In genomic region chr15:43826029-43826507, GRCh38 we compare ENCODE assay signal across 8 cellular contexts. TPM values are rescaled to one million over a fixed set of nuclear protein-coding genes. Genes with fewer than 3 reads are reported as not detected.
DNase-seq lines count a peak whose midpoint lies in the region; ATAC-seq and TF ChIP-seq lines count a peak whose summit lies in the region.

No MANE protein-coding gene starts in this region.

- H3K27me3 Mint-ChIP-seq in activated naive CD4-positive, alpha-beta T cell treated with anti-CD3 and anti-CD28 coated beads for 36 hours (ENCODE audit: low read depth) = no peaks in the 10 kb centered on the region
- H3K27me3 Mint-ChIP-seq in activated naive CD8-positive, alpha-beta T cell treated with anti-CD3 and anti-CD28 coated beads, Interleukin-2, amount 50 U/mL, for 24 hours = no peaks in the 10 kb centered on the region
- H3K27me3 Mint-ChIP-seq in memory B cell (no peaks in the 10 kb centered on the region), type B pancreatic cell (no peaks in the 10 kb centered on the region)

- intact Hi-C loops in activated naive CD4-positive, alpha-beta T cell treated with anti-CD3 and anti-CD28 coated beads for 36 hours (cut with micrococcal nuclease) = loop anchor here (1.0 to 10.0 kb wide), 6 partner anchors 49 to 1579 kb away; partner anchors contain the start of genes B2M, EIF3J, FRMD5 and PATL2

- TF ChIP-seq CTCF in type B pancreatic cell (conservative IDR thresholded peaks at IDR 0.05) = no peak

- H3K4me1 Mint-ChIP-seq in activated naive CD4-positive, alpha-beta T cell treated with anti-CD3 and anti-CD28 coated beads for 36 hours (ENCODE audit: low read depth) = peaks cover 55% of the 10 kb centered on the region
- peaks cover 80% of the 10 kb centered on the region for H3K4me1 Mint-ChIP-seq in activated naive CD8-positive, alpha-beta T cell treated with anti-CD3 and anti-CD28 coated beads, Interleukin-2, amount 50 U/mL, for 24 hours
- H3K4me1 Mint-ChIP-seq in memory B cell (peaks cover 32% of the 10 kb centered on the region), type B pancreatic cell (ENCODE audit: unreplicated experiment) (peaks cover 24% of the 10 kb centered on the region)

- CTCF ChIA-PET in activated naive CD4-positive, alpha-beta T cell treated with anti-CD3 and anti-CD28 coated beads for 36 hours (lab: Charles Lee) = interaction anchor here (1.0 kb wide), 1 partner anchor 76 kb away, joined by 3 read pairs; no protein-coding TSS in a partner anchor

- peak overlapping the region; percentile 98 for H3K27ac Mint-ChIP-seq in activated naive CD4-positive, alpha-beta T cell treated with anti-CD3 and anti-CD28 coated beads for 36 hours
- peak overlapping the region; percentile 92 for H3K27ac Mint-ChIP-seq in activated naive CD8-positive, alpha-beta T cell treated with anti-CD3 and anti-CD28 coated beads, Interleukin-2, amount 50 U/mL, for 24 hours
- peak overlapping the region; percentile 38 for H3K27ac Mint-ChIP-seq in memory B cell
- H3K27ac Mint-ChIP-seq in type B pancreatic cell = peak overlapping the region; percentile 75

- H3K36me3 Mint-ChIP-seq in activated naive CD4-positive, alpha-beta T cell treated with anti-CD3 and anti-CD28 coated beads for 36 hours (ENCODE audit: low read depth) = peaks cover 37% of the 10 kb centered on the region
- H3K36me3 Mint-ChIP-seq in activated naive CD8-positive, alpha-beta T cell treated with anti-CD3 and anti-CD28 coated beads, Interleukin-2, amount 50 U/mL, for 24 hours (ENCODE audit: low read depth) = peaks cover 42% of the 10 kb centered on the region
- H3K36me3 Mint-ChIP-seq in memory B cell (peaks cover 2% of the 10 kb centered on the region), type B pancreatic cell (peaks cover 12% of the 10 kb centered on the region)

- no peak for ATAC-seq in activated naive CD8-positive, alpha-beta T cell treated with anti-CD3 and anti-CD28 coated beads, Interleukin-2, amount 50 U/mL, for 24 hours
- ATAC-seq in memory B cell (ENCODE audit: low read depth) = no peak

- peaks cover 2% of the 10 kb centered on the region for H3K9me3 Mint-ChIP-seq in activated naive CD4-positive, alpha-beta T cell treated with anti-CD3 and anti-CD28 coated beads for 36 hours
- H3K9me3 Mint-ChIP-seq in activated naive CD8-positive, alpha-beta T cell treated with anti-CD3 and anti-CD28 coated beads, Interleukin-2, amount 50 U/mL, for 24 hours = peaks cover 4% of the 10 kb centered on the region
- H3K9me3 Mint-ChIP-seq in memory B cell (no peaks in the 10 kb centered on the region), type B pancreatic cell (peaks cover 5% of the 10 kb centered on the region)

- no peak for DNase-seq in activated naive CD4-positive, alpha-beta T cell treated with anti-CD3 and anti-CD28 coated beads for 36 hours
- DNase-seq in activated naive CD4-positive, alpha-beta T cell (lab: John Stamatoyannopoulos, UW) = no peak
- DNase-seq in activated naive CD8-positive, alpha-beta T cell treated with anti-CD3 and anti-CD28 coated beads, Interleukin-2, amount 50 U/mL, for 24 hours = peak; percentile 14
- DNase-seq in memory B cell (ENCODE audit: low spot score in 2 of 2) (no peak), type B pancreatic cell (ENCODE audit: extremely low spot score, unreplicated experiment) (no peak), NCI-H748 (lab: John Stamatoyannopoulos, UW; ENCODE audit: unreplicated experiment) (no peak), DMS114 treated with DMSO at 0.1 percent for 48 hours (lab: John Stamatoyannopoulos, UW; ENCODE audit: unreplicated experiment) (no peak)
- no peak for DNase-seq in stimulated activated CD4-positive, alpha-beta T cell treated with anti-CD3 and anti-CD28 coated beads, Interleukin-2, amount 100 ng/mL, for 48 hours

- peak overlapping the region; percentile 95 for H3K4me3 Mint-ChIP-seq in activated naive CD4-positive, alpha-beta T cell treated with anti-CD3 and anti-CD28 coated beads for 36 hours
- H3K4me3 Mint-ChIP-seq in activated naive CD8-positive, alpha-beta T cell treated with anti-CD3 and anti-CD28 coated beads, Interleukin-2, amount 50 U/mL, for 24 hours = peak overlapping the region; percentile 91
- H3K4me3 Mint-ChIP-seq in memory B cell (peak overlapping the region; percentile 85), type B pancreatic cell (peak overlapping the region; percentile 88)

RNA-seq across cellular contexts. Expression of gene WDR76, which starts 0.7 kb away (rescaled TPM):
- 10 to 100 TPM; 82.4 to 94.0 TPM for total RNA-seq in activated naive CD4-positive, alpha-beta T cell treated with anti-CD3 and anti-CD28 coated beads for 36 hours
- 5.7 and 16.9 TPM in 2 replicates for total RNA-seq in type B pancreatic cell (ENCODE audit: low replicate concordance)

RNA-seq across cellular contexts. Expression of gene MFAP1, which starts 1.6 kb away (rescaled TPM):
- total RNA-seq in activated naive CD4-positive, alpha-beta T cell treated with anti-CD3 and anti-CD28 coated beads for 36 hours = 10 to 100 TPM; 28.5 to 28.7 TPM
- 36.6 and 37.4 TPM in 2 replicates for total RNA-seq in type B pancreatic cell (ENCODE audit: low replicate concordance)

RNA-seq across cellular contexts. Expression of gene HYPK, which starts 25.7 kb away (rescaled TPM):
- 10 to 100 TPM; 19.6 to 21.1 TPM for total RNA-seq in activated naive CD4-positive, alpha-beta T cell treated with anti-CD3 and anti-CD28 coated beads for 36 hours
- 14.9 and 17.2 TPM in 2 replicates for total RNA-seq in type B pancreatic cell (ENCODE audit: low replicate concordance)

RNA-seq across cellular contexts. Expression of gene SERINC4, which starts 26.0 kb away (rescaled TPM):
- under 1 TPM; 0.14 to 0.15 TPM for total RNA-seq in activated naive CD4-positive, alpha-beta T cell treated with anti-CD3 and anti-CD28 coated beads for 36 hours
- total RNA-seq in type B pancreatic cell (ENCODE audit: low replicate concordance) = 0.14 and 0.17 TPM in 2 replicates

RNA-seq across cellular contexts. Expression of gene SERF2, which starts 33.9 kb away (rescaled TPM):
- total RNA-seq in activated naive CD4-positive, alpha-beta T cell treated with anti-CD3 and anti-CD28 coated beads for 36 hours = 100 to 1,000 TPM; 781 to 808 TPM
- total RNA-seq in type B pancreatic cell (ENCODE audit: low replicate concordance) = 805 and 910 TPM in 2 replicates

Comparison
In these comparisons a context has a peak if more than half of its experiments do, and no peak if none do; other contexts are left out.
1. H3K27ac Mint-ChIP-seq: peak in every context shown above with its lines; median percentile 98 in activated naive CD4-positive, alpha-beta T cell treated with anti-CD3 and anti-CD28 coated beads for 36 hours; 92 in activated naive CD8-positive, alpha-beta T cell treated with anti-CD3 and anti-CD28 coated beads, Interleukin-2, amount 50 U/mL, for 24 hours; 75 in type B pancreatic cell; 38 in memory B cell.